In genomic region chr17:48153711-48154642, GRCh38 we compare ENCODE assay signal across 8 cellular contexts. TPM values are rescaled to one million over a fixed set of nuclear protein-coding genes. Genes with fewer than 3 reads are reported as not detected.
A peak's percentile ranks its signal among the peaks of the same experiment; 100 is the strongest.
DNase-seq lines count a peak whose midpoint lies in the region; ATAC-seq and TF ChIP-seq lines count a peak whose summit lies in the region.

No MANE protein-coding gene starts in this region.

- H3K36me3 ChIP-seq in cardiac muscle cell (no peaks in the 10 kb centered on the region), left lung (no peaks in the 10 kb centered on the region), trophoblast cell (ENCODE audit: control insufficient read depth in 1 of 2, insufficient read depth in 2 of 2, low read length in 2 of 2) (no peaks in the 10 kb centered on the region)

- H3K4me3 Mint-ChIP-seq in activated CD8-positive, alpha-beta T cell treated with anti-CD3 and anti-CD28 coated beads, Interleukin-2, amount 10 ng/mL, durations not matched to agents 7 days and 5 days, result no peak overlapping the region
- no peak overlapping the region for H3K4me3 Mint-ChIP-seq in activated T-helper 1 cell treated with anti-CD3 and anti-CD28 coated beads, Interleukin-12 subunit alpha, Interleukin-12 subunit beta, Interleukin-2, Interleukin-4 antibody, amounts not matched to agents 30 ng/mL and 10 ng/mL and 1 ng/mL, durations not matched to agents 14 hours and 24 hours and 36 hours

- H3K4me2 ChIP-seq in trophoblast cell (ENCODE audit: low read length), result no peak overlapping the region

- no peak overlapping the region for H3K18ac ChIP-seq in trophoblast cell (ENCODE audit: low read length)

- H2BK120ac ChIP-seq in trophoblast cell (ENCODE audit: insufficient read depth, low read length, poor library complexity), result no peak overlapping the region

- no peak overlapping the region for H3K27ac Mint-ChIP-seq in activated CD8-positive, alpha-beta T cell treated with anti-CD3 and anti-CD28 coated beads, Interleukin-2, amount 10 ng/mL, durations not matched to agents 7 days and 5 days
- no peak overlapping the region for H3K27ac Mint-ChIP-seq in activated T-helper 1 cell treated with anti-CD3 and anti-CD28 coated beads, Interleukin-12 subunit alpha, Interleukin-12 subunit beta, Interleukin-2, Interleukin-4 antibody, amounts not matched to agents 30 ng/mL and 10 ng/mL and 1 ng/mL, durations not matched to agents 14 hours and 24 hours and 36 hours

- H3K4ac ChIP-seq in trophoblast cell (ENCODE audit: low read depth, low read length), result no peak overlapping the region

- H2BK5ac ChIP-seq in trophoblast cell (ENCODE audit: low read depth, low read length, poor library complexity), result no peak overlapping the region

- peak; percentile 36 to 60 for DNase-seq in cardiac muscle cell (ENCODE audit: low read depth in 1 of 2, low spot score in 1 of 2)
- DNase-seq in right cardiac atrium, result no peak
- peak; percentile 82 for DNase-seq in NCI-H2081 treated with DMSO at 0.1 percent for 48 hours (lab: John Stamatoyannopoulos, UW)
- DNase-seq in activated CD8-positive, alpha-beta T cell treated with anti-CD3 and anti-CD28 coated beads, Interleukin-2, amount 10 ng/mL, durations not matched to agents 7 days and 5 days, result peak; percentile 26
- no peak for DNase-seq in left lung
- no peak for DNase-seq in activated T-helper 1 cell treated with anti-CD3 and anti-CD28 coated beads, Interleukin-12 subunit alpha, Interleukin-12 subunit beta, Interleukin-2, Interleukin-4 antibody, amounts not matched to agents 30 ng/mL and 10 ng/mL and 1 ng/mL, durations not matched to agents 14 hours and 24 hours and 36 hours (ENCODE audit: low spot score)
- no peak for DNase-seq in trophoblast cell

- H2BK12ac ChIP-seq in trophoblast cell (ENCODE audit: low read length), result no peak overlapping the region

- H3K14ac ChIP-seq in trophoblast cell (ENCODE audit: low read length), result no peak overlapping the region

- H2AK5ac ChIP-seq in trophoblast cell (ENCODE audit: low read length), result no peak overlapping the region

- H3K23ac ChIP-seq in trophoblast cell (ENCODE audit: low read length), result no peak overlapping the region

- TF ChIP-seq CTCF in cardiac muscle cell (IDR thresholded peaks at IDR 0.05; ENCODE audit: low read depth, low read length) (peak; percentile 60), left lung (IDR thresholded peaks at IDR 0.05) (no peak)

- H3K27me3 ChIP-seq in cardiac muscle cell (peaks cover 38% of the 10 kb centered on the region), right cardiac atrium (ENCODE audit: control insufficient read depth, insufficient read depth) (no peaks in the 10 kb centered on the region), left lung (peaks cover 24 to 50% of the 10 kb centered on the region in 2 donors), trophoblast cell (ENCODE audit: insufficient read depth, low read length) (no peaks in the 10 kb centered on the region)

- H3K27ac ChIP-seq in cardiac muscle cell (no peak overlapping the region), right cardiac atrium (ENCODE audit: low read length) (no peak overlapping the region), left lung (no peak overlapping the region), trophoblast cell (ENCODE audit: low read depth, low read length) (no peak overlapping the region)

- H3K9me3 Mint-ChIP-seq in activated CD8-positive, alpha-beta T cell treated with anti-CD3 and anti-CD28 coated beads, Interleukin-2, amount 10 ng/mL, durations not matched to agents 7 days and 5 days (ENCODE audit: insufficient read depth), result no peaks in the 10 kb centered on the region
- no peaks in the 10 kb centered on the region for H3K9me3 Mint-ChIP-seq in activated T-helper 1 cell treated with anti-CD3 and anti-CD28 coated beads, Interleukin-12 subunit alpha, Interleukin-12 subunit beta, Interleukin-2, Interleukin-4 antibody, amounts not matched to agents 30 ng/mL and 10 ng/mL and 1 ng/mL, durations not matched to agents 14 hours and 24 hours and 36 hours

- CTCF ChIA-PET in activated CD8-positive, alpha-beta T cell treated with anti-CD3 and anti-CD28 coated beads, Interleukin-2, amount 10 ng/mL, durations not matched to agents 7 days and 5 days (lab: Charles Lee), result interaction anchor here (1.2 to 1.5 kb wide), 3 partner anchors 15 to 439 kb away, joined by 3 to 5 read pairs (median 4); no protein-coding TSS in a partner anchor

- no peak overlapping the region for H4K12ac ChIP-seq in trophoblast cell (ENCODE audit: low read depth, low read length)

- H3K27me3 Mint-ChIP-seq in activated CD8-positive, alpha-beta T cell treated with anti-CD3 and anti-CD28 coated beads, Interleukin-2, amount 10 ng/mL, durations not matched to agents 7 days and 5 days (ENCODE audit: low read depth), result no peaks in the 10 kb centered on the region
- no peaks in the 10 kb centered on the region for H3K27me3 Mint-ChIP-seq in activated T-helper 1 cell treated with anti-CD3 and anti-CD28 coated beads, Interleukin-12 subunit alpha, Interleukin-12 subunit beta, Interleukin-2, Interleukin-4 antibody, amounts not matched to agents 30 ng/mL and 10 ng/mL and 1 ng/mL, durations not matched to agents 14 hours and 24 hours and 36 hours (ENCODE audit: insufficient read depth)

- H3K4me1 ChIP-seq in cardiac muscle cell (ENCODE audit: low read depth), result no peaks in the 10 kb centered on the region
- H3K4me1 ChIP-seq in right cardiac atrium (ENCODE audit: control insufficient read depth, insufficient read depth, low read length), result no peaks in the 10 kb centered on the region
- peaks cover 0 to 3% of the 10 kb centered on the region in 2 donors for H3K4me1 ChIP-seq in left lung
- H3K4me1 ChIP-seq in trophoblast cell (ENCODE audit: control insufficient read depth in 1 of 2, insufficient read depth in 2 of 2, low read length in 2 of 2), result no peaks in the 10 kb centered on the region

- no peaks in the 10 kb centered on the region for H3K9me3 ChIP-seq in cardiac muscle cell (ENCODE audit: low read depth)
- H3K9me3 ChIP-seq in right cardiac atrium (ENCODE audit: control insufficient read depth, low read length), result no peaks in the 10 kb centered on the region
- H3K9me3 ChIP-seq in left lung, result no peaks in the 10 kb centered on the region
- H3K9me3 ChIP-seq in trophoblast cell (ENCODE audit: insufficient read depth, low read depth, low read length), result no peaks in the 10 kb centered on the region

- peaks cover 22% of the 10 kb centered on the region for H3K36me3 Mint-ChIP-seq in activated CD8-positive, alpha-beta T cell treated with anti-CD3 and anti-CD28 coated beads, Interleukin-2, amount 10 ng/mL, durations not matched to agents 7 days and 5 days (ENCODE audit: low read depth)
- peaks cover 12% of the 10 kb centered on the region for H3K36me3 Mint-ChIP-seq in activated T-helper 1 cell treated with anti-CD3 and anti-CD28 coated beads, Interleukin-12 subunit alpha, Interleukin-12 subunit beta, Interleukin-2, Interleukin-4 antibody, amounts not matched to agents 30 ng/mL and 10 ng/mL and 1 ng/mL, durations not matched to agents 14 hours and 24 hours and 36 hours (ENCODE audit: low read depth)

- H3K4me3 ChIP-seq in cardiac muscle cell (no peak overlapping the region), right cardiac atrium (ENCODE audit: low read length) (no peak overlapping the region), left lung (no peak overlapping the region), trophoblast cell (ENCODE audit: low read depth, low read length) (no peak overlapping the region)

- 56% methylated on average over 8 of the region's 8 CpGs for WGBS in right cardiac atrium
- no CpG with 5 or more reads among the region's 8 CpGs for WGBS in trophoblast cell (ENCODE audit: extremely low coverage, insufficient coverage, insufficient read length)

- no peaks in the 10 kb centered on the region for H3K79me2 ChIP-seq in trophoblast cell (ENCODE audit: control insufficient read depth, insufficient read depth, low read length, poor library complexity)

- no peak overlapping the region for H4K91ac ChIP-seq in trophoblast cell (ENCODE audit: low read depth, low read length)

- POLR2A ChIA-PET in activated CD8-positive, alpha-beta T cell treated with anti-CD3 and anti-CD28 coated beads, Interleukin-2, amount 10 ng/mL, durations not matched to agents 7 days and 5 days (lab: Charles Lee), result no interaction called here

- no peak for ATAC-seq in right cardiac atrium
- ATAC-seq in activated CD8-positive, alpha-beta T cell treated with anti-CD3 and anti-CD28 coated beads, Interleukin-2, amount 10 ng/mL, durations not matched to agents 7 days and 5 days, result no peak
- peak; percentile 59 for ATAC-seq in left lung
- no peak for ATAC-seq in HG02870 (IDR thresholded peaks at IDR 0.05; ENCODE audit: unreplicated experiment)

- no peaks in the 10 kb centered on the region for H3K4me1 Mint-ChIP-seq in activated CD8-positive, alpha-beta T cell treated with anti-CD3 and anti-CD28 coated beads, Interleukin-2, amount 10 ng/mL, durations not matched to agents 7 days and 5 days (ENCODE audit: low read depth)
- no peaks in the 10 kb centered on the region for H3K4me1 Mint-ChIP-seq in activated T-helper 1 cell treated with anti-CD3 and anti-CD28 coated beads, Interleukin-12 subunit alpha, Interleukin-12 subunit beta, Interleukin-2, Interleukin-4 antibody, amounts not matched to agents 30 ng/mL and 10 ng/mL and 1 ng/mL, durations not matched to agents 14 hours and 24 hours and 36 hours (ENCODE audit: low read depth)

- no peak overlapping the region for H4K8ac ChIP-seq in trophoblast cell (ENCODE audit: low read depth, low read length)

- H3K9ac ChIP-seq in trophoblast cell (ENCODE audit: low read length), result no peak overlapping the region

- intact Hi-C loops in right cardiac atrium (cut with DNase I), result no loop called here
- intact Hi-C loops in left lung (cut with DNase I), result no loop called here
- intact Hi-C loops in activated T-helper 1 cell treated with anti-CD3 and anti-CD28 coated beads, Interleukin-12 subunit alpha, Interleukin-12 subunit beta, Interleukin-2, Interleukin-4 antibody, amounts not matched to agents 30 ng/mL and 10 ng/mL and 1 ng/mL, durations not matched to agents 14 hours and 24 hours and 36 hours (cut with micrococcal nuclease), result no loop called here

- no peak overlapping the region for H2AFZ ChIP-seq in trophoblast cell (ENCODE audit: insufficient read depth, low read length, poor library complexity)

- no peaks in the 10 kb centered on the region for H3K79me1 ChIP-seq in trophoblast cell (ENCODE audit: low read length)

RNA-seq across cellular contexts. Expression of gene SNX11, which starts 46.4 kb away (rescaled TPM):
- total RNA-seq in cardiac muscle cell (11.0 and 11.6 TPM in 2 replicates), right cardiac atrium (10 to 100 TPM; 10.4 to 16.6 (median 13.2) TPM), left lung (10 to 100 TPM; 21.5 to 32.4 TPM)
- polyA plus RNA-seq in cardiac muscle cell (19.2 and 19.3 TPM in 2 replicates), right cardiac atrium (7.5 TPM)
- 10 to 100 TPM; 33.3 to 34.2 TPM for total RNA-seq in activated CD8-positive, alpha-beta T cell treated with anti-CD3 and anti-CD28 coated beads, Interleukin-2, amount 10 ng/mL, durations not matched to agents 7 days and 5 days
- total RNA-seq in activated T-helper 1 cell treated with anti-CD3 and anti-CD28 coated beads, Interleukin-12 subunit alpha, Interleukin-12 subunit beta, Interleukin-2, Interleukin-4 antibody, amounts not matched to agents 30 ng/mL and 10 ng/mL and 1 ng/mL, durations not matched to agents 14 hours and 24 hours and 36 hours, result 31.1 and 37.1 TPM in 2 replicates
- 8.8 and 9.5 TPM in 2 replicates for polyA plus RNA-seq in trophoblast cell (2013)

RNA-seq across cellular contexts. Expression of gene CBX1, which starts 52.7 kb away (rescaled TPM):
- 62.9 and 102 TPM in 2 replicates for total RNA-seq in cardiac muscle cell
- polyA plus RNA-seq in cardiac muscle cell, result 35.9 and 38.3 TPM in 2 replicates
- 10 to 100 TPM; 29.2 to 37.9 (median 34.5) TPM for total RNA-seq in right cardiac atrium
- 31.1 TPM for polyA plus RNA-seq in right cardiac atrium
- total RNA-seq in activated CD8-positive, alpha-beta T cell treated with anti-CD3 and anti-CD28 coated beads, Interleukin-2, amount 10 ng/mL, durations not matched to agents 7 days and 5 days, result 10 to 100 TPM; 68.2 to 70.3 TPM
- total RNA-seq in left lung, result 10 to 100 TPM; 43.0 to 53.8 TPM
- total RNA-seq in activated T-helper 1 cell treated with anti-CD3 and anti-CD28 coated beads, Interleukin-12 subunit alpha, Interleukin-12 subunit beta, Interleukin-2, Interleukin-4 antibody, amounts not matched to agents 30 ng/mL and 10 ng/mL and 1 ng/mL, durations not matched to agents 14 hours and 24 hours and 36 hours, result 61.1 and 62.4 TPM in 2 replicates
- polyA plus RNA-seq in trophoblast cell (2013), result 82.8 and 87.6 TPM in 2 replicates

Comparison
In these comparisons a context has a peak if more than half of its experiments do, and no peak if none do; other contexts are left out.
1. DNase-seq: peak in cardiac muscle cell (2 of 2), NCI-H2081 treated with DMSO at 0.1 percent for 48 hours (single experiment) and activated CD8-positive, alpha-beta T cell treated with anti-CD3 and anti-CD28 coated beads, Interleukin-2, amount 10 ng/mL, durations not matched to agents 7 days and 5 days (single experiment); none in right cardiac atrium (0 of 3), left lung (0 of 2), activated T-helper 1 cell treated with anti-CD3 and anti-CD28 coated beads, Interleukin-12 subunit alpha, Interleukin-12 subunit beta, Interleukin-2, Interleukin-4 antibody, amounts not matched to agents 30 ng/mL and 10 ng/mL and 1 ng/mL, durations not matched to agents 14 hours and 24 hours and 36 hours (single experiment) and trophoblast cell (0 of 2).